ENCODE assay signal across 15 cellular contexts in genomic region chr19:49883094-49883493, GRCh38. TPM values are rescaled to one million over a fixed set of nuclear protein-coding genes. Genes with fewer than 3 reads are reported as not detected.
DNase-seq lines count a peak whose midpoint lies in the region; ATAC-seq and TF ChIP-seq lines count a peak whose summit lies in the region.
"Had no signal": no experiment of that assay in that cellular context is flagged by ENCODE, and none has a peak within 500 bp of the region (broad histone marks: within the 10 kb centered on the region; RNA-seq: fewer than 3 reads in every experiment).

No MANE protein-coding gene starts in this region.

- no peaks in the 10 kb centered on the region for H3K27me3 Mint-ChIP-seq in activated CD4-positive, alpha-beta T cell treated with anti-CD3 and anti-CD28 coated beads, Interleukin-2, amount 10 ng/mL, durations not matched to agents 24 days and 14 days
- H3K27me3 Mint-ChIP-seq in T-helper 17 cell (no peaks in the 10 kb centered on the region), neural crest cell (ENCODE audit: low read depth) (no peaks in the 10 kb centered on the region)
- no peaks in the 10 kb centered on the region for H3K27me3 Mint-ChIP-seq in stimulated activated naive B cell treated with anti-CD40 and anti-IgM and Interleukin-4, amounts not matched to agents 10 μg/mL and 1 μg/mL and 100 μg/mL, for 72 hours
- H3K27me3 Mint-ChIP-seq: B cell; CD4-positive, alpha-beta T cell had no signal

- TF ChIP-seq CTCF in neural crest cell (conservative IDR thresholded peaks at IDR 0.05): no peak

- H3K9me3 Mint-ChIP-seq in activated CD4-positive, alpha-beta T cell treated with anti-CD3 and anti-CD28 coated beads, Interleukin-2, amount 10 ng/mL, durations not matched to agents 24 days and 14 days: no peaks in the 10 kb centered on the region
- no peaks in the 10 kb centered on the region for H3K9me3 Mint-ChIP-seq in neural crest cell
- H3K9me3 Mint-ChIP-seq in stimulated activated naive B cell treated with anti-CD40 and anti-IgM and Interleukin-4, amounts not matched to agents 10 μg/mL and 1 μg/mL and 100 μg/mL, for 72 hours: peaks cover 0 to 2% of the 10 kb centered on the region in 2 donors
- H3K9me3 Mint-ChIP-seq: CD4-positive, alpha-beta T cell had no signal

- H3K4me1 Mint-ChIP-seq in activated CD4-positive, alpha-beta T cell treated with anti-CD3 and anti-CD28 coated beads, Interleukin-2, amount 10 ng/mL, durations not matched to agents 24 days and 14 days: peaks cover 10% of the 10 kb centered on the region
- H3K4me1 Mint-ChIP-seq in T-helper 17 cell (peaks cover 8% of the 10 kb centered on the region), neural crest cell (peaks cover 11% of the 10 kb centered on the region)
- peaks cover 40 to 87% of the 10 kb centered on the region in 2 donors for H3K4me1 Mint-ChIP-seq in stimulated activated naive B cell treated with anti-CD40 and anti-IgM and Interleukin-4, amounts not matched to agents 10 μg/mL and 1 μg/mL and 100 μg/mL, for 72 hours

- no peak for ATAC-seq in T-helper 17 cell
- no peak for ATAC-seq in stimulated activated naive B cell treated with anti-CD40 and anti-IgM and Interleukin-4, amounts not matched to agents 10 μg/mL and 1 μg/mL and 100 μg/mL, for 72 hours (replicated peaks)
- ATAC-seq in GM21619 (IDR thresholded peaks at IDR 0.05; ENCODE audit: unreplicated experiment): no peak
- ATAC-seq: HCT116 had no signal

- H3K27ac Mint-ChIP-seq in activated CD4-positive, alpha-beta T cell treated with anti-CD3 and anti-CD28 coated beads, Interleukin-2, amount 10 ng/mL, durations not matched to agents 24 days and 14 days: peak overlapping the region; percentile 56
- peak overlapping the region; percentile 88 for H3K27ac Mint-ChIP-seq in T-helper 17 cell
- H3K27ac Mint-ChIP-seq in neural crest cell (ENCODE audit: unreplicated experiment): no peak overlapping the region
- peak overlapping the region; percentile 60 for H3K27ac Mint-ChIP-seq in stimulated activated naive B cell treated with anti-CD40 and anti-IgM and Interleukin-4, amounts not matched to agents 10 μg/mL and 1 μg/mL and 100 μg/mL, for 72 hours
- H3K27ac Mint-ChIP-seq: B cell; CD4-positive, alpha-beta T cell had no signal

- H3K9me3 ChIP-seq in T-helper 17 cell (ENCODE audit: control insufficient read depth, low read length, poor library complexity, severe bottlenecking): no peaks in the 10 kb centered on the region

- DNase-seq in activated CD4-positive, alpha-beta T cell treated with anti-CD3 and anti-CD28 coated beads, Interleukin-2, amount 10 ng/mL, durations not matched to agents 24 days and 14 days: no peak
- DNase-seq in activated CD4-positive, alpha-beta T cell treated with anti-CD3 and anti-CD28 coated beads for 1 hour: no peak
- DNase-seq in T-helper 17 cell (no peak), neural crest cell (ENCODE audit: low read depth, low spot score) (no peak), NOMO-1 treated with dmso at 0.1 percent for 144 hours (lab: John Stamatoyannopoulos, UW; ENCODE audit: unreplicated experiment) (no peak), hippocampal formation (lab: John Stamatoyannopoulos, UW) (no peak)
- DNase-seq in stimulated activated naive B cell treated with anti-CD40 and anti-IgM and Interleukin-4, amounts not matched to agents 10 μg/mL and 1 μg/mL and 100 μg/mL, for 72 hours: no peak
- DNase-seq: 8988T; CD4-positive, alpha-beta T cell; DMS79 treated with DMSO at 0.1 percent for 48 hours; GF-D8; GOT3 had no signal

- H3K36me3 Mint-ChIP-seq in activated CD4-positive, alpha-beta T cell treated with anti-CD3 and anti-CD28 coated beads, Interleukin-2, amount 10 ng/mL, durations not matched to agents 24 days and 14 days (ENCODE audit: low read depth): peaks cover 54% of the 10 kb centered on the region
- peaks cover 2% of the 10 kb centered on the region for H3K36me3 Mint-ChIP-seq in T-helper 17 cell (ENCODE audit: low read depth)
- peaks cover 22% of the 10 kb centered on the region for H3K36me3 Mint-ChIP-seq in neural crest cell (ENCODE audit: low read depth)
- peaks cover 69 to 89% of the 10 kb centered on the region in 2 donors for H3K36me3 Mint-ChIP-seq in stimulated activated naive B cell treated with anti-CD40 and anti-IgM and Interleukin-4, amounts not matched to agents 10 μg/mL and 1 μg/mL and 100 μg/mL, for 72 hours

- intact Hi-C loops in activated CD4-positive, alpha-beta T cell treated with anti-CD3 and anti-CD28 coated beads, Interleukin-2, amount 10 ng/mL, durations not matched to agents 24 days and 14 days (cut with micrococcal nuclease): no loop called here

- H3K4me3 Mint-ChIP-seq in activated CD4-positive, alpha-beta T cell treated with anti-CD3 and anti-CD28 coated beads, Interleukin-2, amount 10 ng/mL, durations not matched to agents 24 days and 14 days: no peak overlapping the region
- H3K4me3 Mint-ChIP-seq in T-helper 17 cell: peak overlapping the region; percentile 65
- peak overlapping the region; percentile 44 for H3K4me3 Mint-ChIP-seq in neural crest cell
- H3K4me3 Mint-ChIP-seq in stimulated activated naive B cell treated with anti-CD40 and anti-IgM and Interleukin-4, amounts not matched to agents 10 μg/mL and 1 μg/mL and 100 μg/mL, for 72 hours: no peak overlapping the region
- H3K4me3 Mint-ChIP-seq: B cell; CD4-positive, alpha-beta T cell had no signal

RNA-seq across cellular contexts. Expression of gene TBC1D17, which starts 5.6 kb away (rescaled TPM):
- total RNA-seq in activated CD4-positive, alpha-beta T cell treated with anti-CD3 and anti-CD28 coated beads, Interleukin-2, amount 10 ng/mL, durations not matched to agents 24 days and 14 days: 36.5 and 36.8 TPM in 2 replicates
- total RNA-seq in T-helper 17 cell: 10 to 100 TPM; 44.1 to 57.3 TPM
- 30.5 and 34.5 TPM in 2 replicates for total RNA-seq in neural crest cell

RNA-seq across cellular contexts. Expression of gene AKT1S1, which starts 5.9 kb away (rescaled TPM):
- 31.5 and 33.5 TPM in 2 replicates for total RNA-seq in activated CD4-positive, alpha-beta T cell treated with anti-CD3 and anti-CD28 coated beads, Interleukin-2, amount 10 ng/mL, durations not matched to agents 24 days and 14 days
- total RNA-seq in T-helper 17 cell (10 to 100 TPM; 19.2 to 33.8 TPM), neural crest cell (38.6 and 39.6 TPM in 2 replicates)

RNA-seq across cellular contexts. Expression of gene IL4I1, which starts 13.6 kb away (rescaled TPM):
- total RNA-seq in activated CD4-positive, alpha-beta T cell treated with anti-CD3 and anti-CD28 coated beads, Interleukin-2, amount 10 ng/mL, durations not matched to agents 24 days and 14 days: 40.4 and 41.4 TPM in 2 replicates
- total RNA-seq in T-helper 17 cell (100 to 1,000 TPM in 1 of 2 donors, 10 to 100 TPM in 1; 47.8 to 107 TPM), neural crest cell (0.12 and 0.41 TPM in 2 replicates)

RNA-seq across cellular contexts. Expression of gene PNKP, which starts 15.7 kb away (rescaled TPM):
- total RNA-seq in activated CD4-positive, alpha-beta T cell treated with anti-CD3 and anti-CD28 coated beads, Interleukin-2, amount 10 ng/mL, durations not matched to agents 24 days and 14 days: 123 and 124 TPM in 2 replicates
- total RNA-seq in T-helper 17 cell (100 to 1,000 TPM; 170 to 196 TPM), neural crest cell (131 and 135 TPM in 2 replicates)

RNA-seq across cellular contexts. Expression of gene PTOV1, which starts 32.1 kb away (rescaled TPM):
- total RNA-seq in activated CD4-positive, alpha-beta T cell treated with anti-CD3 and anti-CD28 coated beads, Interleukin-2, amount 10 ng/mL, durations not matched to agents 24 days and 14 days: 121 and 124 TPM in 2 replicates
- total RNA-seq in T-helper 17 cell (100 to 1,000 TPM; 125 to 162 TPM), neural crest cell (453 and 466 TPM in 2 replicates)

Comparison
In these comparisons a context has a peak if more than half of its experiments do, and no peak if none do; other contexts are left out.
1. H3K4me3 Mint-ChIP-seq: peak in T-helper 17 cell (single experiment) and neural crest cell (single experiment); none in activated CD4-positive, alpha-beta T cell treated with anti-CD3 and anti-CD28 coated beads, Interleukin-2, amount 10 ng/mL, durations not matched to agents 24 days and 14 days (single experiment) and stimulated activated naive B cell treated with anti-CD40 and anti-IgM and Interleukin-4, amounts not matched to agents 10 μg/mL and 1 μg/mL and 100 μg/mL, for 72 hours (0 of 2).
2. RNA of gene IL4I1, which starts 13.6 kb away (total RNA-seq): 47.8 to 107 TPM in T-helper 17 cell and 40.4 to 41.4 TPM in activated CD4-positive, alpha-beta T cell treated with anti-CD3 and anti-CD28 coated beads, Interleukin-2, amount 10 ng/mL, durations not matched to agents 24 days and 14 days; 0.12 to 0.41 TPM in neural crest cell; every median in the first group is over 10 times any median in the second.